Comparison of ENCODE assay signal across 8 cellular contexts in genomic region chr7:97971990-97972943, GRCh38. TPM values are rescaled to one million over a fixed set of nuclear protein-coding genes. Genes with fewer than 3 reads are reported as not detected.
A peak's percentile ranks its signal among the peaks of the same experiment; 100 is the strongest.
DNase-seq lines count a peak whose midpoint lies in the region; TF ChIP-seq lines count a peak whose summit lies in the region.

No MANE protein-coding gene starts in this region.

- H3K27ac Mint-ChIP-seq in H9: peak overlapping the region; percentile 83 to 96 (median 91); a peak in 6 of 7 replicates
- peak overlapping the region; percentile 97 for H3K27ac Mint-ChIP-seq in activated naive CD4-positive, alpha-beta T cell treated with anti-CD3 and anti-CD28 coated beads, Interleukin-2, amount 50 U/mL, for 24 hours
- H3K27ac Mint-ChIP-seq in glutamatergic neuron (ENCODE audit: unreplicated experiment): peak overlapping the region; percentile 93
- H3K27ac Mint-ChIP-seq in osteocyte (ENCODE audit: unreplicated experiment): peak overlapping the region; percentile 95

- H3K23ac ChIP-seq in H9 (ENCODE audit: insufficient read length, low read depth, low read length): no peak overlapping the region

- DNase-seq in GM04504 (ENCODE audit: low read depth): peak; percentile 34
- peak; percentile 61 for DNase-seq in H9
- peak; percentile 81 for DNase-seq in MG63
- peak; percentile 83 for DNase-seq in SK-N-DZ (ENCODE audit: low spot score)
- DNase-seq in glutamatergic neuron: peak; percentile 75
- DNase-seq in osteocyte (ENCODE audit: extremely low spot score, unreplicated experiment): peak; percentile 89
- DNase-seq in tibial artery: peak; percentile 74 to 83

- H3K36me3 Mint-ChIP-seq in H9 (ENCODE audit: insufficient read depth in 1 of 3, low read depth in 3 of 3) (peaks cover 4 to 29% (median 27%) of the 10 kb centered on the region in 3 experiments; a peak in 6 of 7 replicates), glutamatergic neuron (ENCODE audit: unreplicated experiment) (peaks cover 4% of the 10 kb centered on the region), osteocyte (ENCODE audit: unreplicated experiment) (peaks cover 14% of the 10 kb centered on the region)
- peaks cover 10% of the 10 kb centered on the region for H3K36me3 Mint-ChIP-seq in activated naive CD4-positive, alpha-beta T cell treated with anti-CD3 and anti-CD28 coated beads, Interleukin-2, amount 50 U/mL, for 24 hours

- H2AK5ac ChIP-seq in H9 (ENCODE audit: insufficient read length, low read length): no peak overlapping the region

- no peaks in the 10 kb centered on the region for H4K20me1 ChIP-seq in H9 (ENCODE audit: control insufficient read depth, insufficient read depth, insufficient read length)

- H3K56ac ChIP-seq in H9 (ENCODE audit: insufficient read length, low read depth, low read length): no peak overlapping the region

- no peak overlapping the region for H3T11ph ChIP-seq in H9 (ENCODE audit: low read length)

- no peak overlapping the region for H2BK120ac ChIP-seq in H9 (ENCODE audit: low read depth, low read length, poor library complexity, severe bottlenecking)

- H3K4me1 Mint-ChIP-seq in H9 (peaks cover 2 to 32% of the 10 kb centered on the region in 2 experiments; a peak in 3 of 4 replicates), glutamatergic neuron (ENCODE audit: low read depth, unreplicated experiment) (peaks cover 2% of the 10 kb centered on the region), osteocyte (ENCODE audit: unreplicated experiment) (peaks cover 15% of the 10 kb centered on the region)
- H3K4me1 Mint-ChIP-seq in activated naive CD4-positive, alpha-beta T cell treated with anti-CD3 and anti-CD28 coated beads, Interleukin-2, amount 50 U/mL, for 24 hours: peaks cover 15% of the 10 kb centered on the region

- no peaks in the 10 kb centered on the region for H3K36me3 ChIP-seq in MG63
- peaks cover 0 to 12% (median 2%) of the 10 kb centered on the region in 3 donors for H3K36me3 ChIP-seq in tibial artery

- no peak overlapping the region for H4K5ac ChIP-seq in H9 (ENCODE audit: insufficient read length, low read depth, low read length)

- no peak overlapping the region for H4K91ac ChIP-seq in H9 (ENCODE audit: insufficient read length, low read depth, low read length)

- WGBS in H9 (ENCODE audit: extremely low coverage, insufficient read length, low lambda C conversion rate): no CpG with 5 or more reads among the region's 63 CpGs

- no peak for TF ChIP-seq CTCF in H9 (conservative IDR thresholded peaks at IDR 0.05)
- no peak for TF ChIP-seq CTCF in glutamatergic neuron (IDR thresholded peaks at IDR 0.05; ENCODE audit: partially characterized antibody, unreplicated experiment)
- TF ChIP-seq CTCF in osteocyte (IDR thresholded peaks at IDR 0.05): peak; percentile 34
- TF ChIP-seq CTCF in tibial artery (IDR thresholded peaks at IDR 0.05): no peak

- no peaks in the 10 kb centered on the region; the same call in 1 of the 2 replicates for H3K79me2 ChIP-seq in H9 (ENCODE audit: insufficient read depth, low read length)

- H2AFZ ChIP-seq in H9 (ENCODE audit: low read length): no peak overlapping the region

- no peak overlapping the region for H2BK5ac ChIP-seq in H9 (ENCODE audit: insufficient read length, low read length)

- H3K4me3 Mint-ChIP-seq in H9: peak overlapping the region; percentile 95
- peak overlapping the region; percentile 96 for H3K4me3 Mint-ChIP-seq in activated naive CD4-positive, alpha-beta T cell treated with anti-CD3 and anti-CD28 coated beads, Interleukin-2, amount 50 U/mL, for 24 hours
- H3K4me3 Mint-ChIP-seq in glutamatergic neuron (ENCODE audit: unreplicated experiment): peak overlapping the region; percentile 97
- H3K4me3 Mint-ChIP-seq in osteocyte (ENCODE audit: unreplicated experiment): peak overlapping the region; percentile 93

- H3K79me1 ChIP-seq in H9 (ENCODE audit: insufficient read depth, low read depth, low read length, poor library complexity, severe bottlenecking): peaks cover 4% of the 10 kb centered on the region

- intact Hi-C loops in tibial artery (cut with DNase I; ENCODE audit: low total_unique reads): no loop called here

- H3K4me3 ChIP-seq in MG63 (peak overlapping the region; percentile 79), tibial artery (peak overlapping the region; percentile 81 to 100)

- no peaks in the 10 kb centered on the region for H3K9me3 ChIP-seq in H9 (ENCODE audit: control insufficient read depth, low read depth, low read length)
- H3K9me3 ChIP-seq in MG63: no peaks in the 10 kb centered on the region
- no peaks in the 10 kb centered on the region for H3K9me3 ChIP-seq in tibial artery

- H3K27ac ChIP-seq in H9 (ENCODE audit: insufficient read length, low read depth, low read length): no peak overlapping the region
- H3K27ac ChIP-seq in tibial artery: peak overlapping the region; percentile 79 to 92

- peaks cover 6% of the 10 kb centered on the region for H3K23me2 ChIP-seq in H9 (ENCODE audit: insufficient read length, low read depth, low read length, poor library complexity, severe bottlenecking)

- no peak overlapping the region for H4K8ac ChIP-seq in H9 (replicated peaks; ENCODE audit: insufficient read length, low read depth, low read length)

- H3K4me2 ChIP-seq in H9 (ENCODE audit: insufficient read depth, insufficient read length, low read length): peak overlapping the region; percentile 79

- no peak overlapping the region for H3K18ac ChIP-seq in H9 (ENCODE audit: insufficient read length, low read depth, low read length)

- no peak overlapping the region for H2BK12ac ChIP-seq in H9 (ENCODE audit: insufficient read length, low read depth, low read length)

- H3K27me3 ChIP-seq in H9 (ENCODE audit: insufficient read depth, low read length) (no peaks in the 10 kb centered on the region), MG63 (no peaks in the 10 kb centered on the region), tibial artery (no peaks in the 10 kb centered on the region)

- peak overlapping the region; percentile 22 for H3K9ac ChIP-seq in H9 (ENCODE audit: extremely low read depth, insufficient read length, low read length)

- H3K4me1 ChIP-seq in H9 (ENCODE audit: insufficient read depth, low read length) (no peaks in the 10 kb centered on the region; the same call in 1 of the 2 replicates), tibial artery (peaks cover 0 to 5% (median 2%) of the 10 kb centered on the region in 4 donors)

- H2BK15ac ChIP-seq in H9 (ENCODE audit: low read depth, low read length): no peak overlapping the region

- H3K4ac ChIP-seq in H9 (ENCODE audit: low read depth, low read length): no peak overlapping the region

- H3K9me3 Mint-ChIP-seq in H9 (no peaks in the 10 kb centered on the region; a peak in 1 of 5 replicates), glutamatergic neuron (ENCODE audit: unreplicated experiment) (peaks cover 3% of the 10 kb centered on the region), osteocyte (ENCODE audit: unreplicated experiment) (no peaks in the 10 kb centered on the region)
- no peaks in the 10 kb centered on the region for H3K9me3 Mint-ChIP-seq in activated naive CD4-positive, alpha-beta T cell treated with anti-CD3 and anti-CD28 coated beads, Interleukin-2, amount 50 U/mL, for 24 hours

- H3K14ac ChIP-seq in H9 (ENCODE audit: insufficient read depth, low read length): 0 out of 2 replicates have a peak overlapping the region, but pooled peaks have one; percentile 63

- H3K27me3 Mint-ChIP-seq in H9 (ENCODE audit: low read depth) (no peaks in the 10 kb centered on the region), glutamatergic neuron (ENCODE audit: unreplicated experiment) (peaks cover 7% of the 10 kb centered on the region), osteocyte (ENCODE audit: unreplicated experiment) (peaks cover 5% of the 10 kb centered on the region)
- no peaks in the 10 kb centered on the region for H3K27me3 Mint-ChIP-seq in activated naive CD4-positive, alpha-beta T cell treated with anti-CD3 and anti-CD28 coated beads, Interleukin-2, amount 50 U/mL, for 24 hours

- no peak overlapping the region for H2BK20ac ChIP-seq in H9 (ENCODE audit: low read depth, low read length, poor library complexity, severe bottlenecking)

RNA-seq across cellular contexts. Expression of gene OCM2, which starts 17.7 kb away (rescaled TPM):
- total RNA-seq in H9 (2021) (not detected in 2 replicates), glutamatergic neuron (ENCODE audit: unreplicated experiment) (not detected), osteocyte (not detected in 2 replicates)
- total RNA-seq in MG63 (2014; rRNA removed; shearing (Covaris generic); ENCODE audit: low replicate concordance): not detected in 2 replicates
- not detected in 2 replicates for polyA plus RNA-seq in SK-N-DZ (2014; cell fraction: cytosol; rRNA removed)
- polyA plus RNA-seq in SK-N-DZ (2014; cell fraction: nucleus; rRNA removed): not detected in 2 replicates

Comparison
In these comparisons a context has a peak if more than half of its experiments do, and no peak if none do; other contexts are left out.
1. DNase-seq: peak in every context shown above with its lines; median percentile 89 in osteocyte; 83 in SK-N-DZ; 81 in MG63; 78 in tibial artery; 75 in glutamatergic neuron; 61 in H9; 34 in GM04504.